1 cellular context compared by ENCODE assay signal in the genomic region with DNA sequence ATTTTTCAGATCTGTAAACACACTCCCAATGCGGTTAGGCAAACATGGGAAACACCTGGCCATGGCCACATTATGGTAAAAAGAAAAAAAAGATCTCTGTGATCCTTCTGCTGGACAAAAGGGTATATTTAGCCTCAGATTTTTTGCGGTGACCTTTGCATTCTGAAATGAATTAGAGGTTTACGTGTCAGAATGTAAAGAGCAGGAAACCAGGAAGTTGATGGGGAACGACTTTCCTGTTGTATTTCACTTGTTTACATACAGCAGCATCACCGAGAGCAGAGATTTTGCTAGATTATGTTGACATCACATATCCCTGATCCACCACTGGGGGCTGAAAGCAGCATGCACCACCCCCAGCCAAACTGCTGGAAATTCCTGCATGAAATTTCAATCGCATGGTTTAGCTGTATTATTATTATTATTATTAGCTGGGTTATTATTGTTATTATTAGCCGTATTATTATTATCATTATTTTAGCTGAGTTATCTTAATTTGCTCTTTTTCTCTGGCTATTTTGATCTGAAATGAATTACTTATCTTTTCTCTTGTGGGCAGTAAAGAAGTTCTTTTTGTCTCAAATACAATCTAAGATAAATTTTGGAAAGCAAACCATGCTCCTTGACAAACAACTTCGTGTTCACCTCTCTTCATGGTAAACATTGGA.
TF ChIP-seq lines count a peak whose summit lies in the region.

No MANE protein-coding gene starts in this region.

TF ChIP-seq in HepG2, 621 proteins besides CTCF, POLR2A, EP300 and RAD21 (continued from another document and continues in another):
- TF ChIP-seq ZNF337 (CRISPR knock-in tag; IDR thresholded peaks at IDR 0.05; ENCODE audit: borderline replicate concordance, low read depth), result peak; percentile 54; the same call in 1 of the 2 replicates
- no peak for TF ChIP-seq ARNTL (CRISPR knock-in tag; IDR thresholded peaks at IDR 0.05)
- no peak for TF ChIP-seq BORCS8-MEF2B (CRISPR knock-in tag; IDR thresholded peaks at IDR 0.05)
- TF ChIP-seq, protein P1, sequence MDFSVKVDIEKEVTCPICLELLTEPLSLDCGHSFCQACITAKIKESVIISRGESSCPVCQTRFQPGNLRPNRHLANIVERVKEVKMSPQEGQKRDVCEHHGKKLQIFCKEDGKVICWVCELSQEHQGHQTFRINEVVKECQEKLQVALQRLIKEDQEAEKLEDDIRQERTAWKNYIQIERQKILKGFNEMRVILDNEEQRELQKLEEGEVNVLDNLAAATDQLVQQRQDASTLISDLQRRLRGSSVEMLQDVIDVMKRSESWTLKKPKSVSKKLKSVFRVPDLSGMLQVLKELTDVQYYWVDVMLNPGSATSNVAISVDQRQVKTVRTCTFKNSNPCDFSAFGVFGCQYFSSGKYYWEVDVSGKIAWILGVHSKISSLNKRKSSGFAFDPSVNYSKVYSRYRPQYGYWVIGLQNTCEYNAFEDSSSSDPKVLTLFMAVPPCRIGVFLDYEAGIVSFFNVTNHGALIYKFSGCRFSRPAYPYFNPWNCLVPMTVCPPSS (IDR thresholded peaks at IDR 0.05), result no peak
- no peak for TF ChIP-seq ZNF383 (CRISPR knock-in tag; IDR thresholded peaks at IDR 0.05; ENCODE audit: borderline replicate concordance)
- no peak for TF ChIP-seq JARID2 (CRISPR knock-in tag; IDR thresholded peaks at IDR 0.05; ENCODE audit: insufficient replicate concordance)
- TF ChIP-seq FOXK1 (CRISPR knock-in tag; IDR thresholded peaks at IDR 0.05; ENCODE audit: borderline replicate concordance, low read depth), result peak; percentile 89; the same call in 1 of the 2 replicates
- TF ChIP-seq ZNF567 (CRISPR knock-in tag; IDR thresholded peaks at IDR 0.05; ENCODE audit: borderline replicate concordance), result peak; percentile 37; the same call in 1 of the 2 replicates
- TF ChIP-seq, protein P2, sequence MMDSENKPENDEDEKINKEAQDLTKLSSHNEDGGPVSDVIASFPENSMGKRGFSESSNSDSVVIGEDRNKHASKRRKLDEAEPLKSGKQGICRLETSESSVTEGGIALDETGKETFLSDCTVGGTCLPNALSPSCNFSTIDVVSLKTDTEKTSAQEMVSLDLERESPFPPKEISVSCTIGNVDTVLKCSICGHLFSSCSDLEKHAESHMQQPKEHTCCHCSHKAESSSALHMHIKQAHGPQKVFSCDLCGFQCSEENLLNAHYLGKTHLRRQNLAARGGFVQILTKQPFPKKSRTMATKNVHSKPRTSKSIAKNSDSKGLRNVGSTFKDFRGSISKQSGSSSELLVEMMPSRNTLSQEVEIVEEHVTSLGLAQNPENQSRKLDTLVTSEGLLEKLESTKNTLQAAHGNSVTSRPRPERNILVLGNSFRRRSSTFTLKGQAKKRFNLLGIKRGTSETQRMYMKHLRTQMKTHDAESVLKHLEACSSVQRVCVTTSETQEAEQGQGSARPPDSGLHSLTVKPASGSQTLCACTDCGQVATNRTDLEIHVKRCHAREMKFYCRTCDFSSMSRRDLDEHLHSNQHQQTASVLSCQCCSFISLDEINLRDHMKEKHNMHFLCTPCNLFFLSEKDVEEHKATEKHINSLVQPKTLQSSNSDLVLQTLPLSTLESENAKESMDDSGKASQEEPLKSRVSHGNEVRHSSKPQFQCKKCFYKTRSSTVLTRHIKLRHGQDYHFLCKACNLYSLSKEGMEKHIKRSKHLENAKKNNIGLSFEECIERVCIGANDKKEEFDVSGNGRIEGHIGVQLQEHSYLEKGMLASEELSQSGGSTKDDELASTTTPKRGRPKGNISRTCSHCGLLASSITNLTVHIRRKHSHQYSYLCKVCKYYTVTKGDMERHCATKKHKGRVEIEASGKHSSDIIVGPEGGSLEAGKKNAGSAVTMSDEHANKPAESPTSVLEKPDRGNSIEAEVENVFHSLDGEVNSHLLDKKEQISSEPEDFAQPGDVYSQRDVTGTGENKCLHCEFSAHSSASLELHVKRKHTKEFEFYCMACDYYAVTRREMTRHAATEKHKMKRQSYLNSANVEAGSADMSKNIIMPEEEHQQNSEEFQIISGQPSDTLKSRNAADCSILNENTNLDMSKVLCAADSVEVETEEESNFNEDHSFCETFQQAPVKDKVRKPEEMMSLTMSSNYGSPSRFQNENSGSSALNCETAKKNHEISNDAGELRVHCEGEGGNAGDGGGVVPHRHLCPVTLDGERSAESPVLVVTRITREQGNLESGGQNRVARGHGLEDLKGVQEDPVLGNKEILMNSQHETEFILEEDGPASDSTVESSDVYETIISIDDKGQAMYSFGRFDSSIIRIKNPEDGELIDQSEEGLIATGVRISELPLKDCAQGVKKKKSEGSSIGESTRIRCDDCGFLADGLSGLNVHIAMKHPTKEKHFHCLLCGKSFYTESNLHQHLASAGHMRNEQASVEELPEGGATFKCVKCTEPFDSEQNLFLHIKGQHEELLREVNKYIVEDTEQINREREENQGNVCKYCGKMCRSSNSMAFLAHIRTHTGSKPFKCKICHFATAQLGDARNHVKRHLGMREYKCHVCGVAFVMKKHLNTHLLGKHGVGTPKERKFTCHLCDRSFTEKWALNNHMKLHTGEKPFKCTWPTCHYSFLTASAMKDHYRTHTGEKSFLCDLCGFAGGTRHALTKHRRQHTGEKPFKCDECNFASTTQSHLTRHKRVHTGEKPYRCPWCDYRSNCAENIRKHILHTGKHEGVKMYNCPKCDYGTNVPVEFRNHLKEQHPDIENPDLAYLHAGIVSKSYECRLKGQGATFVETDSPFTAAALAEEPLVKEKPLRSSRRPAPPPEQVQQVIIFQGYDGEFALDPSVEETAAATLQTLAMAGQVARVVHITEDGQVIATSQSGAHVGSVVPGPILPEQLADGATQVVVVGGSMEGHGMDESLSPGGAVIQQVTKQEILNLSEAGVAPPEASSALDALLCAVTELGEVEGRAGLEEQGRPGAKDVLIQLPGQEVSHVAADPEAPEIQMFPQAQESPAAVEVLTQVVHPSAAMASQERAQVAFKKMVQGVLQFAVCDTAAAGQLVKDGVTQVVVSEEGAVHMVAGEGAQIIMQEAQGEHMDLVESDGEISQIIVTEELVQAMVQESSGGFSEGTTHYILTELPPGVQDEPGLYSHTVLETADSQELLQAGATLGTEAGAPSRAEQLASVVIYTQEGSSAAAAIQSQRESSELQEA (CRISPR knock-in tag; IDR thresholded peaks at IDR 0.05; ENCODE audit: not compliant biosample characterization), result no peak
- TF ChIP-seq, protein P3, sequence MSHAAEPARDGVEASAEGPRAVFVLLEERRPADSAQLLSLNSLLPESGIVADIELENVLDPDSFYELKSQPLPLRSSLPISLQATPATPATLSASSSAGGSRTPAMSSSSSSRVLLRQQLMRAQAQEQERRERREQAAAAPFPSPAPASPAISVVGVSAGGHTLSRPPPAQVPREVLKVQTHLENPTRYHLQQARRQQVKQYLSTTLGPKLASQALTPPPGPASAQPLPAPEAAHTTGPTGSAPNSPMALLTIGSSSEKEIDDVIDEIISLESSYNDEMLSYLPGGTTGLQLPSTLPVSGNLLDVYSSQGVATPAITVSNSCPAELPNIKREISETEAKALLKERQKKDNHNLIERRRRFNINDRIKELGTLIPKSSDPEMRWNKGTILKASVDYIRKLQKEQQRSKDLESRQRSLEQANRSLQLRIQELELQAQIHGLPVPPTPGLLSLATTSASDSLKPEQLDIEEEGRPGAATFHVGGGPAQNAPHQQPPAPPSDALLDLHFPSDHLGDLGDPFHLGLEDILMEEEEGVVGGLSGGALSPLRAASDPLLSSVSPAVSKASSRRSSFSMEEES (CRISPR knock-in tag; IDR thresholded peaks at IDR 0.05), result peak; percentile 32; the same call in 1 of the 2 replicates
- TF ChIP-seq, protein P4, sequence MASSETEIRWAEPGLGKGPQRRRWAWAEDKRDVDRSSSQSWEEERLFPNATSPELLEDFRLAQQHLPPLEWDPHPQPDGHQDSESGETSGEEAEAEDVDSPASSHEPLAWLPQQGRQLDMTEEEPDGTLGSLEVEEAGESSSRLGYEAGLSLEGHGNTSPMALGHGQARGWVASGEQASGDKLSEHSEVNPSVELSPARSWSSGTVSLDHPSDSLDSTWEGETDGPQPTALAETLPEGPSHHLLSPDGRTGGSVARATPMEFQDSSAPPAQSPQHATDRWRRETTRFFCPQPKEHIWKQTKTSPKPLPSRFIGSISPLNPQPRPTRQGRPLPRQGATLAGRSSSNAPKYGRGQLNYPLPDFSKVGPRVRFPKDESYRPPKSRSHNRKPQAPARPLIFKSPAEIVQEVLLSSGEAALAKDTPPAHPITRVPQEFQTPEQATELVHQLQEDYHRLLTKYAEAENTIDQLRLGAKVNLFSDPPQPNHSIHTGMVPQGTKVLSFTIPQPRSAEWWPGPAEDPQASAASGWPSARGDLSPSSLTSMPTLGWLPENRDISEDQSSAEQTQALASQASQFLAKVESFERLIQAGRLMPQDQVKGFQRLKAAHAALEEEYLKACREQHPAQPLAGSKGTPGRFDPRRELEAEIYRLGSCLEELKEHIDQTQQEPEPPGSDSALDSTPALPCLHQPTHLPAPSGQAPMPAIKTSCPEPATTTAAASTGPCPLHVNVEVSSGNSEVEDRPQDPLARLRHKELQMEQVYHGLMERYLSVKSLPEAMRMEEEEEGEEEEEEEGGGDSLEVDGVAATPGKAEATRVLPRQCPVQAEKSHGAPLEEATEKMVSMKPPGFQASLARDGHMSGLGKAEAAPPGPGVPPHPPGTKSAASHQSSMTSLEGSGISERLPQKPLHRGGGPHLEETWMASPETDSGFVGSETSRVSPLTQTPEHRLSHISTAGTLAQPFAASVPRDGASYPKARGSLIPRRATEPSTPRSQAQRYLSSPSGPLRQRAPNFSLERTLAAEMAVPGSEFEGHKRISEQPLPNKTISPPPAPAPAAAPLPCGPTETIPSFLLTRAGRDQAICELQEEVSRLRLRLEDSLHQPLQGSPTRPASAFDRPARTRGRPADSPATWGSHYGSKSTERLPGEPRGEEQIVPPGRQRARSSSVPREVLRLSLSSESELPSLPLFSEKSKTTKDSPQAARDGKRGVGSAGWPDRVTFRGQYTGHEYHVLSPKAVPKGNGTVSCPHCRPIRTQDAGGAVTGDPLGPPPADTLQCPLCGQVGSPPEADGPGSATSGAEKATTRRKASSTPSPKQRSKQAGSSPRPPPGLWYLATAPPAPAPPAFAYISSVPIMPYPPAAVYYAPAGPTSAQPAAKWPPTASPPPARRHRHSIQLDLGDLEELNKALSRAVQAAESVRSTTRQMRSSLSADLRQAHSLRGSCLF (CRISPR knock-in tag; IDR thresholded peaks at IDR 0.05; ENCODE audit: borderline replicate concordance), result no peak
- TF ChIP-seq, protein P5, sequence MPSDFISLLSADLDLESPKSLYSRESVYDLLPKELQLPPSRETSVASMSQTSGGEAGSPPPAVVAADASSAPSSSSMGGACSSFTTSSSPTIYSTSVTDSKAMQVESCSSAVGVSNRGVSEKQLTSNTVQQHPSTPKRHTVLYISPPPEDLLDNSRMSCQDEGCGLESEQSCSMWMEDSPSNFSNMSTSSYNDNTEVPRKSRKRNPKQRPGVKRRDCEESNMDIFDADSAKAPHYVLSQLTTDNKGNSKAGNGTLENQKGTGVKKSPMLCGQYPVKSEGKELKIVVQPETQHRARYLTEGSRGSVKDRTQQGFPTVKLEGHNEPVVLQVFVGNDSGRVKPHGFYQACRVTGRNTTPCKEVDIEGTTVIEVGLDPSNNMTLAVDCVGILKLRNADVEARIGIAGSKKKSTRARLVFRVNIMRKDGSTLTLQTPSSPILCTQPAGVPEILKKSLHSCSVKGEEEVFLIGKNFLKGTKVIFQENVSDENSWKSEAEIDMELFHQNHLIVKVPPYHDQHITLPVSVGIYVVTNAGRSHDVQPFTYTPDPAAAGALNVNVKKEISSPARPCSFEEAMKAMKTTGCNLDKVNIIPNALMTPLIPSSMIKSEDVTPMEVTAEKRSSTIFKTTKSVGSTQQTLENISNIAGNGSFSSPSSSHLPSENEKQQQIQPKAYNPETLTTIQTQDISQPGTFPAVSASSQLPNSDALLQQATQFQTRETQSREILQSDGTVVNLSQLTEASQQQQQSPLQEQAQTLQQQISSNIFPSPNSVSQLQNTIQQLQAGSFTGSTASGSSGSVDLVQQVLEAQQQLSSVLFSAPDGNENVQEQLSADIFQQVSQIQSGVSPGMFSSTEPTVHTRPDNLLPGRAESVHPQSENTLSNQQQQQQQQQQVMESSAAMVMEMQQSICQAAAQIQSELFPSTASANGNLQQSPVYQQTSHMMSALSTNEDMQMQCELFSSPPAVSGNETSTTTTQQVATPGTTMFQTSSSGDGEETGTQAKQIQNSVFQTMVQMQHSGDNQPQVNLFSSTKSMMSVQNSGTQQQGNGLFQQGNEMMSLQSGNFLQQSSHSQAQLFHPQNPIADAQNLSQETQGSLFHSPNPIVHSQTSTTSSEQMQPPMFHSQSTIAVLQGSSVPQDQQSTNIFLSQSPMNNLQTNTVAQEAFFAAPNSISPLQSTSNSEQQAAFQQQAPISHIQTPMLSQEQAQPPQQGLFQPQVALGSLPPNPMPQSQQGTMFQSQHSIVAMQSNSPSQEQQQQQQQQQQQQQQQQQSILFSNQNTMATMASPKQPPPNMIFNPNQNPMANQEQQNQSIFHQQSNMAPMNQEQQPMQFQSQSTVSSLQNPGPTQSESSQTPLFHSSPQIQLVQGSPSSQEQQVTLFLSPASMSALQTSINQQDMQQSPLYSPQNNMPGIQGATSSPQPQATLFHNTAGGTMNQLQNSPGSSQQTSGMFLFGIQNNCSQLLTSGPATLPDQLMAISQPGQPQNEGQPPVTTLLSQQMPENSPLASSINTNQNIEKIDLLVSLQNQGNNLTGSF (CRISPR knock-in tag; IDR thresholded peaks at IDR 0.05), result no peak
- no peak for TF ChIP-seq ZNF430 (CRISPR knock-in tag; IDR thresholded peaks at IDR 0.05)
- TF ChIP-seq ELF3 (CRISPR knock-in tag; IDR thresholded peaks at IDR 0.05), result peak; percentile 100
- TF ChIP-seq, protein P6, sequence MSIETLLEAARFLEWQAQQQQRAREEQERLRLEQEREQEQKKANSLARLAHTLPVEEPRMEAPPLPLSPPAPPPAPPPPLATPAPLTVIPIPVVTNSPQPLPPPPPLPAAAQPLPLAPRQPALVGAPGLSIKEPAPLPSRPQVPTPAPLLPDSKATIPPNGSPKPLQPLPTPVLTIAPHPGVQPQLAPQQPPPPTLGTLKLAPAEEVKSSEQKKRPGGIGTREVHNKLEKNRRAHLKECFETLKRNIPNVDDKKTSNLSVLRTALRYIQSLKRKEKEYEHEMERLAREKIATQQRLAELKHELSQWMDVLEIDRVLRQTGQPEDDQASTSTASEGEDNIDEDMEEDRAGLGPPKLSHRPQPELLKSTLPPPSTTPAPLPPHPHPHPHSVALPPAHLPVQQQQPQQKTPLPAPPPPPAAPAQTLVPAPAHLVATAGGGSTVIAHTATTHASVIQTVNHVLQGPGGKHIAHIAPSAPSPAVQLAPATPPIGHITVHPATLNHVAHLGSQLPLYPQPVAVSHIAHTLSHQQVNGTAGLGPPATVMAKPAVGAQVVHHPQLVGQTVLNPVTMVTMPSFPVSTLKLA (IDR thresholded peaks at IDR 0.05), result no peak
- TF ChIP-seq, protein P7, sequence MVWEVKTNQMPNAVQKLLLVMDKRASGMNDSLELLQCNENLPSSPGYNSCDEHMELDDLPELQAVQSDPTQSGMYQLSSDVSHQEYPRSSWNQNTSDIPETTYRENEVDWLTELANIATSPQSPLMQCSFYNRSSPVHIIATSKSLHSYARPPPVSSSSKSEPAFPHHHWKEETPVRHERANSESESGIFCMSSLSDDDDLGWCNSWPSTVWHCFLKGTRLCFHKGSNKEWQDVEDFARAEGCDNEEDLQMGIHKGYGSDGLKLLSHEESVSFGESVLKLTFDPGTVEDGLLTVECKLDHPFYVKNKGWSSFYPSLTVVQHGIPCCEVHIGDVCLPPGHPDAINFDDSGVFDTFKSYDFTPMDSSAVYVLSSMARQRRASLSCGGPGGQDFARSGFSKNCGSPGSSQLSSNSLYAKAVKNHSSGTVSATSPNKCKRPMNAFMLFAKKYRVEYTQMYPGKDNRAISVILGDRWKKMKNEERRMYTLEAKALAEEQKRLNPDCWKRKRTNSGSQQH (CRISPR knock-in tag; IDR thresholded peaks at IDR 0.05; ENCODE audit: low read depth), result no peak
- TF ChIP-seq, protein P8, sequence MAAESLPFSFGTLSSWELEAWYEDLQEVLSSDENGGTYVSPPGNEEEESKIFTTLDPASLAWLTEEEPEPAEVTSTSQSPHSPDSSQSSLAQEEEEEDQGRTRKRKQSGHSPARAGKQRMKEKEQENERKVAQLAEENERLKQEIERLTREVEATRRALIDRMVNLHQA (CRISPR knock-in tag; IDR thresholded peaks at IDR 0.05), result no peak
- no peak for TF ChIP-seq ISX (CRISPR knock-in tag; conservative IDR thresholded peaks at IDR 0.05)
